Comparison of ENCODE assay signal across 1 cellular context in the genomic region with DNA sequence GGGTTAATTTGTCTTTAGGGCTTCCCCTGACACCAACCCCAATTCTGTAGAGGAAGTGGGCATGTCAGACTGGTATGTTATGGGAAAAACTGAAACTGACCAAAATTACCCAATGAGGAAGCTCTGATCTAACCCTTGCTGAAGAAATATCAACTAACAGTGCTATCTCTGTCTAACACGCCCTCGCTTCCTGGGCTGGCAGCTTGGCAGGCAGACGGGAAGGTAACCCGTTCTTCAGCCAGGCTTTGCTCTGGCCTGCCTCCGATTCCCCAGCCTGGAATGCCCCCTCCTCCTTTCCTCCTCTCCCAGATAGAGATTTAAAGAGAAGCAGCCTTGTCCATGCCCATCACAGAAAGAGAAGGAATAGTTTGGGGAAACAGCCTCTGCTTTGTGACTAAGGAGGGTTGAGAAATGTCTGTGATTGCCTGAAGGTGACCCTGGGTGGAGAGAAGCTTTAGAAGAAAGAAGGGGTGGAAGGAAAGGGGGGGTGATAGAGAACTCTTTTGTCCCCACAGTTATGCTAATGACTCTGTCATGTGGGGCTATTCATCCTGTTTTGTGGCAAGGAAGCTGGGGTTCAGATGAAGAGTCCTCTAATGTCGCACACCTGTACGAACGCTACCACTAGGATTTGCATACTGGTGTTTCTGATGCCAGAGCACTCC.
TF ChIP-seq lines count a peak whose summit lies in the region.

No MANE protein-coding gene starts in this region.

TF ChIP-seq in IMR-90, 13 proteins besides CTCF, POLR2A, EP300 and RAD21 (continued from another document):
- TF ChIP-seq, protein P1, sequence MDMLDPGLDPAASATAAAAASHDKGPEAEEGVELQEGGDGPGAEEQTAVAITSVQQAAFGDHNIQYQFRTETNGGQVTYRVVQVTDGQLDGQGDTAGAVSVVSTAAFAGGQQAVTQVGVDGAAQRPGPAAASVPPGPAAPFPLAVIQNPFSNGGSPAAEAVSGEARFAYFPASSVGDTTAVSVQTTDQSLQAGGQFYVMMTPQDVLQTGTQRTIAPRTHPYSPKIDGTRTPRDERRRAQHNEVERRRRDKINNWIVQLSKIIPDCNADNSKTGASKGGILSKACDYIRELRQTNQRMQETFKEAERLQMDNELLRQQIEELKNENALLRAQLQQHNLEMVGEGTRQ (IDR thresholded peaks at IDR 0.05; ENCODE audit: low read depth, low read length) = no peak
